In genomic region chr5:157470616-157471015, GRCh38 we compare ENCODE assay signal across 16 cellular contexts. TPM values are rescaled to one million over a fixed set of nuclear protein-coding genes. Genes with fewer than 3 reads are reported as not detected.
A peak's percentile ranks its signal among the peaks of the same experiment; 100 is the strongest.
DNase-seq lines count a peak whose midpoint lies in the region; ATAC-seq and TF ChIP-seq lines count a peak whose summit lies in the region.
"Had no signal": no experiment of that assay in that cellular context is flagged by ENCODE, and none has a peak within 500 bp of the region (broad histone marks: within the 10 kb centered on the region; RNA-seq: fewer than 3 reads in every experiment).

No MANE protein-coding gene starts in this region.

- no peak overlapping the region for H3K27ac Mint-ChIP-seq in progenitor cell of endocrine pancreas
- H3K27ac Mint-ChIP-seq: CD4-positive, alpha-beta T cell; HFFc6 had no signal

- POLR2A ChIA-PET in PC-3 (lab: Charles Lee; ENCODE audit: unreplicated experiment) = no interaction called here

- peak; percentile 5 for DNase-seq in activated effector memory CD4-positive, alpha-beta T cell treated with anti-CD3 and anti-CD28 coated beads, Interleukin-2, amount 50 U/mL, for 16 hours
- no peak for DNase-seq in activated effector memory CD4-positive, alpha-beta T cell treated with Interleukin-2 at 50 U/mL for 16 hours
- no peak for DNase-seq in PC-3
- no peak for DNase-seq in progenitor cell of endocrine pancreas (ENCODE audit: low spot score, unreplicated experiment)
- DNase-seq in NCI-H1930 (lab: John Stamatoyannopoulos, UW) = no peak
- DNase-seq: ACHN; CD4-positive, alpha-beta T cell; HFFc6; NCI-H1436; NCI-H226; NCI-H774 had no signal

- no peak overlapping the region for H2AFZ ChIP-seq in PC-3 (ENCODE audit: low read length)

- no peaks in the 10 kb centered on the region for H3K36me3 Mint-ChIP-seq in progenitor cell of endocrine pancreas (ENCODE audit: insufficient read depth)

- H3K4me2 ChIP-seq in PC-3 (ENCODE audit: low read length) = peak overlapping the region; percentile 36; the same call in 1 of the 2 replicates

- 0 out of 2 replicates have a peak, but pooled peaks have one; percentile 15 for TF ChIP-seq CTCF in PC-3 (conservative IDR thresholded peaks at IDR 0.05; ENCODE audit: low read depth, low read length)
- TF ChIP-seq CTCF in progenitor cell of endocrine pancreas (IDR thresholded peaks at IDR 0.05; ENCODE audit: unreplicated experiment) = no peak

- no peak overlapping the region for H3K4me3 Mint-ChIP-seq in progenitor cell of endocrine pancreas (ENCODE audit: low read depth)
- H3K4me3 Mint-ChIP-seq: CD4-positive, alpha-beta T cell; HFFc6 had no signal

- H3K79me2 ChIP-seq in PC-3 (ENCODE audit: low read length) = no peaks in the 10 kb centered on the region

- no peaks in the 10 kb centered on the region for H3K9me3 ChIP-seq in PC-3 (ENCODE audit: low read length)
- H3K9me3 ChIP-seq: SJCRH30 had no signal

- H3K9ac ChIP-seq in PC-3 (ENCODE audit: low read length) = no peak overlapping the region

- H4K20me1 ChIP-seq in PC-3 (ENCODE audit: low read length) = no peaks in the 10 kb centered on the region

- no TSS peak for BruUV-seq in PC-3 (replicated peaks; lab: Mats Ljungman, UMichigan)

- peaks cover 18% of the 10 kb centered on the region for H3K4me1 ChIP-seq in PC-3 (ENCODE audit: insufficient read depth, low read length)
- H3K4me1 ChIP-seq: SJCRH30 had no signal

- H3K27me3 Mint-ChIP-seq in progenitor cell of endocrine pancreas = peaks cover 6% of the 10 kb centered on the region
- H3K27me3 Mint-ChIP-seq: CD4-positive, alpha-beta T cell had no signal

- no peak overlapping the region for H3K4me3 ChIP-seq in PC-3 (ENCODE audit: low read length)
- H3K4me3 ChIP-seq: K562, SJCRH30 had no signal

- H3K9me2 ChIP-seq in PC-3 (replicated peaks; ENCODE audit: low read length) = no peaks in the 10 kb centered on the region

- intact Hi-C loops in PC-3 (cut with micrococcal nuclease) = loop anchor here (1.0 kb wide), 1 partner anchor 39 kb away; no protein-coding TSS in a partner anchor

- H3K27ac ChIP-seq in PC-3 (ENCODE audit: low read length) = 0 out of 2 replicates have a peak overlapping the region, but pooled peaks have one; percentile 50
- H3K27ac ChIP-seq in layer of hippocampus (ENCODE audit: low read depth, low read length) = peak overlapping the region; percentile 40
- H3K27ac ChIP-seq: HL-60, SJCRH30 had no signal

- no peaks in the 10 kb centered on the region for H3K4me1 Mint-ChIP-seq in progenitor cell of endocrine pancreas (ENCODE audit: low read depth)

- no peaks in the 10 kb centered on the region for H3K36me3 ChIP-seq in PC-3 (ENCODE audit: low read depth, low read length)
- H3K36me3 ChIP-seq: SJCRH30 had no signal

- H3K9me3 Mint-ChIP-seq in progenitor cell of endocrine pancreas (ENCODE audit: low read depth) = no peaks in the 10 kb centered on the region
- H3K9me3 Mint-ChIP-seq: CD4-positive, alpha-beta T cell; HFFc6 had no signal

- H3K27me3 ChIP-seq in PC-3 (ENCODE audit: low read length) (no peaks in the 10 kb centered on the region), layer of hippocampus (ENCODE audit: control insufficient read depth, insufficient read depth, low read length) (no peaks in the 10 kb centered on the region)
- H3K27me3 ChIP-seq: SJCRH30 had no signal

- H3F3A ChIP-seq in PC-3 (ENCODE audit: low read length, unreplicated experiment) = no peaks in the 10 kb centered on the region

- ATAC-seq in PC-3 (no peak), HG03159 (IDR thresholded peaks at IDR 0.05; ENCODE audit: unreplicated experiment) (no peak)
- ATAC-seq: K562 had no signal

- CTCF ChIA-PET in PC-3 (lab: Charles Lee) = interaction anchor here (0.7 to 3.1 kb wide), 3 partner anchors 38 to 144 kb away, joined by 3 to 32 read pairs (median 3); no protein-coding TSS in a partner anchor

RNA-seq across cellular contexts. Expression of gene NIPAL4, which starts 10.6 kb away (rescaled TPM):
- total RNA-seq in PC-3 (2014; rRNA removed) = 1.0 and 1.8 TPM in 2 replicates
- total RNA-seq in progenitor cell of endocrine pancreas = not detected in 2 replicates
- total RNA-seq: K562, SJCRH30 had no signal
